Comparison of ENCODE assay signal across 2 cellular contexts in genomic region chr6:87723727-87724078, GRCh38.
TF ChIP-seq lines count a peak whose summit lies in the region.

No MANE protein-coding gene starts in this region.

TF ChIP-seq in A549, 52 proteins besides CTCF, POLR2A, EP300 and RAD21 (continued from another document):
- TF ChIP-seq EHMT2 (IDR thresholded peaks at IDR 0.05; ENCODE audit: low read depth) (no peak), RARB (CRISPR knock-in tag; IDR thresholded peaks at IDR 0.05) (no peak), PHF8 (IDR thresholded peaks at IDR 0.05; ENCODE audit: borderline replicate concordance, low read depth) (no peak), FOSB (CRISPR knock-in tag; IDR thresholded peaks at IDR 0.05) (no peak), REST (IDR thresholded peaks at IDR 0.05) (no peak)
TF ChIP-seq in A549: peak in this region for 0.

TF ChIP-seq in HCT116, 20 proteins besides CTCF, POLR2A, EP300 and RAD21 (continued from another document):
- TF ChIP-seq REST (IDR thresholded peaks at IDR 0.05; ENCODE audit: low read depth) (no peak), CEBPB (IDR thresholded peaks at IDR 0.05; ENCODE audit: low read depth) (no peak), YY1 (IDR thresholded peaks at IDR 0.05; ENCODE audit: extremely low read depth, insufficient replicate concordance, low read depth, low read length) (no peak), EZH2 (IDR thresholded peaks at IDR 0.05) (no peak), SRF (IDR thresholded peaks at IDR 0.05; ENCODE audit: low read depth) (no peak), ZBTB33 (IDR thresholded peaks at IDR 0.05; ENCODE audit: extremely low read depth, insufficient replicate concordance, low read length) (no peak), ZNF274 (IDR thresholded peaks at IDR 0.05; ENCODE audit: low read depth, low read length) (no peak), MAX (IDR thresholded peaks at IDR 0.05) (no peak), ATF3 (IDR thresholded peaks at IDR 0.05) (no peak), SP1 (IDR thresholded peaks at IDR 0.05; ENCODE audit: low read depth) (no peak), ZFX (IDR thresholded peaks at IDR 0.05) (no peak), CBX3 (IDR thresholded peaks at IDR 0.05; ENCODE audit: low read depth) (no peak)
